Comparison of ENCODE assay signal across 1 cellular context in the genomic region with DNA sequence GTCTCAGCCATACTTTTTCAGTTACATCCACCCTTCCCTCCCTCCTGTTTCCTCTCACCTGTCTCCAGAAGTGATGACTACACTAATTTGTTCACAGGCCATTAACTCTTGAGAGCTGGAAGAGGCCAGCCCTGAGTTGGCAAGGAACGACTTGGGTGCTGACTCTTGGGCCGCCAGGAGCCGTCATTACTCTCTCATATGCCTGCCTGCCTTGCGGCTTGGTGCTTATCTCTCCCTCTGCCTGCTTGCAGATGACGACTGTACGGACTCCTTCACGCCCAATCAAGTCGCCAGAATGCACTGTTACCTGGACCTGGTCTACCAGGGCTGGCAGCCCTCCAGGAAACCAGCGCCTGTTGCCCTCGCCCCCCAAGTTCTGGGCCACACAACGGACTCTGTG.
A peak's percentile ranks its signal among the peaks of the same experiment; 100 is the strongest.
TF ChIP-seq lines count a peak whose summit lies in the region.

No MANE protein-coding gene starts in this region.

TF ChIP-seq in K562, 482 proteins besides CTCF, POLR2A, EP300 and RAD21 (continued from another document):
- TF ChIP-seq FOXP4 (CRISPR knock-in tag; IDR thresholded peaks at IDR 0.05; ENCODE audit: borderline replicate concordance) (no peak), JUND (IDR thresholded peaks at IDR 0.05; ENCODE audit: borderline replicate concordance, low read depth, low read length) (peak; percentile 48; the same call in 1 of the 2 replicates), JUND (tag; IDR thresholded peaks at IDR 0.05; ENCODE audit: borderline replicate concordance, low read depth, low read length) (peak; percentile 55; the same call in 1 of the 3 replicates), TFAP4 (CRISPR knock-in tag; IDR thresholded peaks at IDR 0.05; ENCODE audit: borderline replicate concordance) (peak; percentile 41; the same call in 1 of the 2 replicates), SNIP1 (IDR thresholded peaks at IDR 0.05; ENCODE audit: low read depth) (no peak), MAFG (tag; conservative IDR thresholded peaks at IDR 0.05) (peak; percentile 34; the same call in 1 of the 2 replicates), SMC3 (conservative IDR thresholded peaks at IDR 0.05; ENCODE audit: insufficient read depth, low read depth, low read length) (0 out of 2 replicates have a peak, but pooled peaks have one; percentile 10), MED1 (CRISPR knock-in tag; IDR thresholded peaks at IDR 0.05; ENCODE audit: borderline replicate concordance) (no peak), HLTF (IDR thresholded peaks at IDR 0.05) (no peak), ZKSCAN1 (IDR thresholded peaks at IDR 0.05; ENCODE audit: low read depth, low read length) (no peak), NR4A1 (CRISPR knock-in tag; IDR thresholded peaks at IDR 0.05) (no peak), NR4A1 (tag; IDR thresholded peaks at IDR 0.05) (no peak), PML (IDR thresholded peaks at IDR 0.05; ENCODE audit: low read length) (no peak), DEAF1 (CRISPR knock-in tag; IDR thresholded peaks at IDR 0.05) (peak; percentile 45), SPI1 (IDR thresholded peaks at IDR 0.05; ENCODE audit: borderline replicate concordance, low read depth, low read length) (no peak), CHD7 (IDR thresholded peaks at IDR 0.05; ENCODE audit: low read depth, low read length) (no peak), POLR2AphosphoS5 (IDR thresholded peaks at IDR 0.05; ENCODE audit: control insufficient read depth, insufficient read depth, low read depth, low read length) (no peak), FOS (IDR thresholded peaks at IDR 0.05; ENCODE audit: extremely low read depth, insufficient read length) (no peak), ARID3B (CRISPR knock-in tag; IDR thresholded peaks at IDR 0.05; ENCODE audit: borderline replicate concordance) (no peak), CREM (IDR thresholded peaks at IDR 0.05; ENCODE audit: low read depth) (peak; percentile 77), MCM3 (IDR thresholded peaks at IDR 0.05) (no peak), ESRRA (IDR thresholded peaks at IDR 0.05; ENCODE audit: borderline replicate concordance, low read depth) (peak; percentile 77), CXXC5 (CRISPR knock-in tag; IDR thresholded peaks at IDR 0.05) (no peak), GABPA (tag; conservative IDR thresholded peaks at IDR 0.05; ENCODE audit: low read depth) (no peak), ZNF316 (IDR thresholded peaks at IDR 0.05) (peak; percentile 58; the same call in 1 of the 2 replicates), L3MBTL2 (IDR thresholded peaks at IDR 0.05) (peak; percentile 33; the same call in 1 of the 2 replicates), TEAD4 (IDR thresholded peaks at IDR 0.05; ENCODE audit: low read length) (no peak), TEAD4 (CRISPR knock-in tag; IDR thresholded peaks at IDR 0.05; ENCODE audit: borderline replicate concordance) (no peak), JUN (IDR thresholded peaks at IDR 0.05; ENCODE audit: borderline replicate concordance, low read depth, low read length) (peak; percentile 51; the same call in 1 of the 2 replicates), JUN (CRISPR knock-in tag; IDR thresholded peaks at IDR 0.05; ENCODE audit: borderline replicate concordance) (no peak), ZEB2 (IDR thresholded peaks at IDR 0.05) (peak; percentile 38; the same call in 1 of the 2 replicates), ATF7 (IDR thresholded peaks at IDR 0.05) (peak; percentile 70), ETS2 (tag; IDR thresholded peaks at IDR 0.05; ENCODE audit: borderline replicate concordance, poor library complexity, severe bottlenecking) (no peak), MEF2D (tag; conservative IDR thresholded peaks at IDR 0.05; ENCODE audit: low read depth) (no peak), XRCC5 (IDR thresholded peaks at IDR 0.05; ENCODE audit: low read depth, low read length) (no peak), ZNF764 (CRISPR knock-in tag; IDR thresholded peaks at IDR 0.05; ENCODE audit: low read depth) (no peak)
- TF ChIP-seq, protein P1, sequence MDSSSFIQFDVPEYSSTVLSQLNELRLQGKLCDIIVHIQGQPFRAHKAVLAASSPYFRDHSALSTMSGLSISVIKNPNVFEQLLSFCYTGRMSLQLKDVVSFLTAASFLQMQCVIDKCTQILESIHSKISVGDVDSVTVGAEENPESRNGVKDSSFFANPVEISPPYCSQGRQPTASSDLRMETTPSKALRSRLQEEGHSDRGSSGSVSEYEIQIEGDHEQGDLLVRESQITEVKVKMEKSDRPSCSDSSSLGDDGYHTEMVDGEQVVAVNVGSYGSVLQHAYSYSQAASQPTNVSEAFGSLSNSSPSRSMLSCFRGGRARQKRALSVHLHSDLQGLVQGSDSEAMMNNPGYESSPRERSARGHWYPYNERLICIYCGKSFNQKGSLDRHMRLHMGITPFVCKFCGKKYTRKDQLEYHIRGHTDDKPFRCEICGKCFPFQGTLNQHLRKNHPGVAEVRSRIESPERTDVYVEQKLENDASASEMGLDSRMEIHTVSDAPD (CRISPR knock-in tag; IDR thresholded peaks at IDR 0.05): no peak
